ENCODE assay signal across 8 cellular contexts in genomic region chr10:53601260-53601875, GRCh38.
DNase-seq lines count a peak whose midpoint lies in the region; ATAC-seq, FAIRE-seq and TF ChIP-seq lines count a peak whose summit lies in the region.

No MANE protein-coding gene starts in this region.

- H3K27ac ChIP-seq in OCI-LY7 (ENCODE audit: low read depth, low read length, poor library complexity, severe bottlenecking): no peak overlapping the region

- no peaks in the 10 kb centered on the region for H3K9me2 ChIP-seq in OCI-LY7 (ENCODE audit: insufficient read depth, low read length)

- intact Hi-C loops in OCI-LY7 (cut with micrococcal nuclease; ENCODE audit: unreplicated experiment): loop anchor here (10.0 kb wide), 1 partner anchor 1663 kb away; no protein-coding TSS in a partner anchor

- H3K4me3 ChIP-seq in OCI-LY7 (ENCODE audit: low read depth, low read length, poor library complexity, severe bottlenecking) (no peak overlapping the region), epithelial cell of esophagus (ENCODE audit: low read length) (no peak overlapping the region)

- peaks cover under 1% of the 10 kb centered on the region for H3K9me3 Mint-ChIP-seq in progenitor cell of endocrine pancreas (ENCODE audit: low read depth)

- no peaks in the 10 kb centered on the region for H4K20me1 ChIP-seq in OCI-LY7 (ENCODE audit: insufficient read depth, low read length)

- no TSS peak for BruUV-seq in OCI-LY7 (replicated peaks; lab: Mats Ljungman, UMichigan)

- no peak overlapping the region for H2AFZ ChIP-seq in OCI-LY7 (ENCODE audit: low read length)

- H3K4me2 ChIP-seq in OCI-LY7 (ENCODE audit: low read length): no peak overlapping the region

- H3K4me1 Mint-ChIP-seq in progenitor cell of endocrine pancreas (ENCODE audit: low read depth): peaks cover 4% of the 10 kb centered on the region

- no peak overlapping the region for H3K4me3 Mint-ChIP-seq in progenitor cell of endocrine pancreas (ENCODE audit: low read depth)

- FAIRE-seq in GM18507 (lab: Jason Lieb, UNC): peak; percentile 53

- TF ChIP-seq CTCF in OCI-LY7 (conservative IDR thresholded peaks at IDR 0.05; ENCODE audit: low read length) (peak; percentile 98), epithelial cell of esophagus (IDR thresholded peaks at IDR 0.05; ENCODE audit: insufficient read depth, low read depth, low read length, missing control alignments) (peak; percentile 85), progenitor cell of endocrine pancreas (IDR thresholded peaks at IDR 0.05; ENCODE audit: unreplicated experiment) (peak; percentile 93)

- peak; percentile 4 for DNase-seq in AG08396 (ENCODE audit: low spot score)
- DNase-seq in GM18507 (ENCODE audit: extremely low spot score, insufficient read length, low read depth): no peak
- peak; percentile 60 for DNase-seq in OCI-LY7 (ENCODE audit: low spot score)
- DNase-seq in epithelial cell of esophagus (ENCODE audit: low read depth): peak; percentile 60
- no peak for DNase-seq in progenitor cell of endocrine pancreas (ENCODE audit: low spot score, unreplicated experiment)
- DNase-seq in amniotic stem cell (lab: John Stamatoyannopoulos, UW): no peak

- H3K36me3 Mint-ChIP-seq in progenitor cell of endocrine pancreas (ENCODE audit: insufficient read depth): no peaks in the 10 kb centered on the region

- ATAC-seq in HG03442 (IDR thresholded peaks at IDR 0.05; ENCODE audit: unreplicated experiment): peak; percentile 87
- ATAC-seq in HG03520 (IDR thresholded peaks at IDR 0.05; ENCODE audit: unreplicated experiment): no peak

- no peaks in the 10 kb centered on the region for H3K79me2 ChIP-seq in OCI-LY7 (ENCODE audit: insufficient read depth, low read depth, low read length)

- no peaks in the 10 kb centered on the region for H3K27me3 Mint-ChIP-seq in progenitor cell of endocrine pancreas

- H3K4me1 ChIP-seq in OCI-LY7 (ENCODE audit: insufficient read depth, low read length, poor library complexity, severe bottlenecking): no peaks in the 10 kb centered on the region

- H3K9me3 ChIP-seq in OCI-LY7 (ENCODE audit: low read length): no peaks in the 10 kb centered on the region

- no peaks in the 10 kb centered on the region for H3K36me3 ChIP-seq in OCI-LY7 (ENCODE audit: insufficient read depth, low read length)

- POLR2A ChIA-PET in OCI-LY7 (lab: Charles Lee): interaction anchor here (0.6 kb wide), 1 partner anchor 39 kb away, joined by 3 read pairs; no protein-coding TSS in a partner anchor

- CTCF ChIA-PET in OCI-LY7 (lab: Charles Lee; ENCODE audit: unreplicated experiment): no interaction called here

- H3K27ac Mint-ChIP-seq in progenitor cell of endocrine pancreas: no peak overlapping the region

Comparison
In these comparisons a context has a peak if more than half of its experiments do, and no peak if none do; other contexts are left out.
1. DNase-seq: peak in AG08396 (single experiment), OCI-LY7 (single experiment) and epithelial cell of esophagus (single experiment); none in GM18507 (single experiment), progenitor cell of endocrine pancreas (single experiment) and amniotic stem cell (single experiment).
2. Peak in every context shown above with its lines, with median percentiles within 50 percentile points of each other: CTCF ChIP-seq.